1 cellular context compared by ENCODE assay signal in the genomic region with DNA sequence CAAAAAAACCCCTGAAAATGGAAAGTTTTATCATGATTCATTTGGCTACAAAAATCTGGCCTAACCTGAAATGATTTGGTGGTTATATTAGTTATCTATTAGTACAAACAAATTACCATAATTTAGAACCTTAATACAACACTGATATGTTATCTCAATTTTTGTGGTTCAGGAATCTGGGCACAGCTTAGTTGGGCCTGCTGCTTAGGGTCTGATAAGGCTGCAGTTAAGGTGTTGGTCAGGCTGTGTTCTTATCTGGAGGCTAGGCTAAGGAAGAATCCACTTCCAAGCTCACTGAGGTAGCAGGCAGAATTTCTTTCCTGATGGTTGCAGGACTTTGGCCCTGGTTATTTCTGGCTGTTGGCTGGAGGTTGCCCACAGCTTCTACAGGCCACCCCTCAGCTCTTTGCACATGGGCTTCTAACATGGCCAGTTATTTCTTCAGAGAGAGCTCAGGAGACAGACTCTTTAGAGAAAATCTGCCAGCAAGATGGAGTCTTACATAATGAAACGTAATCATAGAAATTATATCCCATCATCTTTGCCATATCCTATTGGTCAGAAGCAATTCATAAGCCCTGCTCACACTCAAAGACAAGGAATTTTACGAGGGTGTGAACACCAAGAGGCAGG.
TF ChIP-seq lines count a peak whose summit lies in the region.

No MANE protein-coding gene starts in this region.

TF ChIP-seq in GM12878, 131 proteins besides CTCF, POLR2A, EP300 and RAD21:
- TF ChIP-seq, protein P1, sequence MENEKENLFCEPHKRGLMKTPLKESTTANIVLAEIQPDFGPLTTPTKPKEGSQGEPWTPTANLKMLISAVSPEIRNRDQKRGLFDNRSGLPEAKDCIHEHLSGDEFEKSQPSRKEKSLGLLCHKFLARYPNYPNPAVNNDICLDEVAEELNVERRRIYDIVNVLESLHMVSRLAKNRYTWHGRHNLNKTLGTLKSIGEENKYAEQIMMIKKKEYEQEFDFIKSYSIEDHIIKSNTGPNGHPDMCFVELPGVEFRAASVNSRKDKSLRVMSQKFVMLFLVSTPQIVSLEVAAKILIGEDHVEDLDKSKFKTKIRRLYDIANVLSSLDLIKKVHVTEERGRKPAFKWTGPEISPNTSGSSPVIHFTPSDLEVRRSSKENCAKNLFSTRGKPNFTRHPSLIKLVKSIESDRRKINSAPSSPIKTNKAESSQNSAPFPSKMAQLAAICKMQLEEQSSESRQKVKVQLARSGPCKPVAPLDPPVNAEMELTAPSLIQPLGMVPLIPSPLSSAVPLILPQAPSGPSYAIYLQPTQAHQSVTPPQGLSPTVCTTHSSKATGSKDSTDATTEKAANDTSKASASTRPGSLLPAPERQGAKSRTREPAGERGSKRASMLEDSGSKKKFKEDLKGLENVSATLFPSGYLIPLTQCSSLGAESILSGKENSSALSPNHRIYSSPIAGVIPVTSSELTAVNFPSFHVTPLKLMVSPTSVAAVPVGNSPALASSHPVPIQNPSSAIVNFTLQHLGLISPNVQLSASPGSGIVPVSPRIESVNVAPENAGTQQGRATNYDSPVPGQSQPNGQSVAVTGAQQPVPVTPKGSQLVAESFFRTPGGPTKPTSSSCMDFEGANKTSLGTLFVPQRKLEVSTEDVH (IDR thresholded peaks at IDR 0.05; ENCODE audit: low read depth, partially characterized antibody): no peak
- no peak for TF ChIP-seq TAF1 (IDR thresholded peaks at IDR 0.05; ENCODE audit: borderline replicate concordance, low read depth, low read length)
